14 cellular contexts compared by ENCODE assay signal in the genomic region with DNA sequence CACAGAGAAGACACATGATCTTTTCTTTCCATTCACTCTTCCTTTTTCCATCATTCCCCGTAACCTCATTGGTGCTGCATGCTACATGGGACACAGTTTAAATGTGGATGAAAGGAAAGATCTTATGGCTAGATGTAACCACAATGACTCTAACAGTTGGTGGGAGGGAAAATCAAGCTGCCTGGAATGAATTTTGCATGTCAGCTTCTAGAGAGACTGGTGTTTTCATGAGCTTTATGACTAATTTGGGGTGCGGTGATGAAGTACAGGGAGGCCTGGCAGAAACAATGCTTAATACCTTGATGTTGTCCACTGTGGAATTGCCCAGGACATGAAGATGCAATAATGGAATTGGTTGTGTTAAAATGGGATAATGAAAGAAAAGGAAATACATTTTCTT. TPM values are rescaled to one million over a fixed set of nuclear protein-coding genes. Genes with fewer than 3 reads are reported as not detected.
DNase-seq lines count a peak whose midpoint lies in the region; ATAC-seq lines count a peak whose summit lies in the region.
"Had no signal": no experiment of that assay in that cellular context is flagged by ENCODE, and none has a peak within 500 bp of the region (broad histone marks: within the 10 kb centered on the region; RNA-seq: fewer than 3 reads in every experiment).

No MANE protein-coding gene starts in this region.

- no peak overlapping the region for H3K9ac ChIP-seq in BLaER1

- H3K27me3 ChIP-seq in BLaER1 = no peaks in the 10 kb centered on the region
- H3K27me3 ChIP-seq: BE2C, esophagus muscularis mucosa had no signal

- H3K27ac Mint-ChIP-seq in activated T-helper 2 cell treated with anti-CD3 and anti-CD28 coated beads, Interferon-gamma antibody, Interleukin-2, Interleukin-4, amounts not matched to agents 10 μg/mL and 5 μg/mL and 100 μg/mL, durations not matched to agents 14 hours and 24 hours and 36 hours = no peak overlapping the region
- H3K27ac Mint-ChIP-seq: stimulated activated memory B cell treated with anti-CD40 and anti-IgM and Interleukin-4, amounts not matched to agents 10 μg/mL and 1 μg/mL and 100 μg/mL, for 72 hours had no signal

- intact Hi-C loops in activated T-helper 2 cell treated with anti-CD3 and anti-CD28 coated beads, Interferon-gamma antibody, Interleukin-2, Interleukin-4, amounts not matched to agents 10 μg/mL and 5 μg/mL and 100 μg/mL, durations not matched to agents 14 hours and 24 hours and 36 hours (cut with micrococcal nuclease) = loop anchor here (2.0 kb wide), 1 partner anchor 55 kb away; a partner anchor contains a TSS

- H4K20me1 ChIP-seq in BLaER1 = no peaks in the 10 kb centered on the region

- no peaks in the 10 kb centered on the region for H3K9me3 Mint-ChIP-seq in activated T-helper 2 cell treated with anti-CD3 and anti-CD28 coated beads, Interferon-gamma antibody, Interleukin-2, Interleukin-4, amounts not matched to agents 10 μg/mL and 5 μg/mL and 100 μg/mL, durations not matched to agents 14 hours and 24 hours and 36 hours
- H3K9me3 Mint-ChIP-seq: stimulated activated memory B cell treated with anti-CD40 and anti-IgM and Interleukin-4, amounts not matched to agents 10 μg/mL and 1 μg/mL and 100 μg/mL, for 72 hours had no signal

- peaks cover 16% of the 10 kb centered on the region; the same call in 1 of the 2 replicates for H3K4me1 ChIP-seq in BLaER1
- H3K4me1 ChIP-seq: BE2C had no signal

- H3K4me3 Mint-ChIP-seq in activated T-helper 2 cell treated with anti-CD3 and anti-CD28 coated beads, Interferon-gamma antibody, Interleukin-2, Interleukin-4, amounts not matched to agents 10 μg/mL and 5 μg/mL and 100 μg/mL, durations not matched to agents 14 hours and 24 hours and 36 hours (ENCODE audit: low read depth) = no peak overlapping the region
- H3K4me3 Mint-ChIP-seq: stimulated activated memory B cell treated with anti-CD40 and anti-IgM and Interleukin-4, amounts not matched to agents 10 μg/mL and 1 μg/mL and 100 μg/mL, for 72 hours had no signal

- no peaks in the 10 kb centered on the region for H3K36me3 Mint-ChIP-seq in activated T-helper 2 cell treated with anti-CD3 and anti-CD28 coated beads, Interferon-gamma antibody, Interleukin-2, Interleukin-4, amounts not matched to agents 10 μg/mL and 5 μg/mL and 100 μg/mL, durations not matched to agents 14 hours and 24 hours and 36 hours (ENCODE audit: low read depth)
- H3K36me3 Mint-ChIP-seq: stimulated activated memory B cell treated with anti-CD40 and anti-IgM and Interleukin-4, amounts not matched to agents 10 μg/mL and 1 μg/mL and 100 μg/mL, for 72 hours had no signal

- peaks cover 7% of the 10 kb centered on the region for H3K4me1 Mint-ChIP-seq in activated T-helper 2 cell treated with anti-CD3 and anti-CD28 coated beads, Interferon-gamma antibody, Interleukin-2, Interleukin-4, amounts not matched to agents 10 μg/mL and 5 μg/mL and 100 μg/mL, durations not matched to agents 14 hours and 24 hours and 36 hours (ENCODE audit: low read depth)
- H3K4me1 Mint-ChIP-seq: stimulated activated memory B cell treated with anti-CD40 and anti-IgM and Interleukin-4, amounts not matched to agents 10 μg/mL and 1 μg/mL and 100 μg/mL, for 72 hours had no signal

- no peak overlapping the region for H3K4me3 ChIP-seq in BLaER1
- H3K4me3 ChIP-seq: esophagus muscularis mucosa had no signal

- peak overlapping the region; percentile 25; the same call in 1 of the 2 replicates for H3K4me2 ChIP-seq in BLaER1

- no peak overlapping the region for H3K27ac ChIP-seq in BLaER1
- H3K27ac ChIP-seq: esophagus muscularis mucosa had no signal

- H3K9me3 ChIP-seq in BLaER1 = peaks cover 11% of the 10 kb centered on the region; the same call in 1 of the 2 replicates
- H3K9me3 ChIP-seq: BE2C, esophagus muscularis mucosa had no signal

- in situ Hi-C loops in KBM-7 (cut with MboI; ENCODE audit: low pct_unique_long_range_greater_than_20kb, low sequenced_read_pairs) = no loop called here

- H3K27me3 Mint-ChIP-seq in activated T-helper 2 cell treated with anti-CD3 and anti-CD28 coated beads, Interferon-gamma antibody, Interleukin-2, Interleukin-4, amounts not matched to agents 10 μg/mL and 5 μg/mL and 100 μg/mL, durations not matched to agents 14 hours and 24 hours and 36 hours (ENCODE audit: low read depth) = peaks cover 7% of the 10 kb centered on the region

- peak; percentile 42 for DNase-seq in HS-27A (ENCODE audit: low read depth)
- DNase-seq in amniotic epithelial cell (ENCODE audit: low read depth) = peak; percentile 36
- DNase-seq in hepatic stellate cell (ENCODE audit: low spot score) = peak; percentile 43
- DNase-seq in KBM-7 = no peak
- DNase-seq in activated T-helper 2 cell treated with anti-CD3 and anti-CD28 coated beads, Interferon-gamma antibody, Interleukin-2, Interleukin-4, amounts not matched to agents 10 μg/mL and 5 μg/mL and 100 μg/mL, durations not matched to agents 14 hours and 24 hours and 36 hours (ENCODE audit: low spot score) = no peak
- DNase-seq in ureter (ENCODE audit: low spot score) = no peak
- DNase-seq: activated gamma-delta T cell; BE2C; central memory CD4-positive, alpha-beta T cell; stimulated activated CD4-positive, alpha-beta T cell treated with anti-CD3 and anti-CD28 coated beads, Interleukin-4, amount 100 ng/mL, for 1 hour had no signal

- ATAC-seq in HG03135 (IDR thresholded peaks at IDR 0.05; ENCODE audit: unreplicated experiment) = no peak
- ATAC-seq: stimulated activated memory B cell treated with anti-CD40 and anti-IgM and Interleukin-4, amounts not matched to agents 10 μg/mL and 1 μg/mL and 100 μg/mL, for 72 hours had no signal

- H3K36me3 ChIP-seq in BLaER1 = no peaks in the 10 kb centered on the region
- H3K36me3 ChIP-seq: BE2C, esophagus muscularis mucosa had no signal

RNA-seq across cellular contexts. Expression of a gene that starts 55.9 kb away (rescaled TPM):
- total RNA-seq in activated T-helper 2 cell treated with anti-CD3 and anti-CD28 coated beads, Interferon-gamma antibody, Interleukin-2, Interleukin-4, amounts not matched to agents 10 μg/mL and 5 μg/mL and 100 μg/mL, durations not matched to agents 14 hours and 24 hours and 36 hours = 1.0 and 1.2 TPM in 2 replicates
- 19.7 TPM for total RNA-seq in ureter

Comparison
In these comparisons a context has a peak if more than half of its experiments do, and no peak if none do; other contexts are left out.
1. DNase-seq: peak in HS-27A (single experiment), amniotic epithelial cell (single experiment) and hepatic stellate cell (single experiment); none in KBM-7 (single experiment), activated T-helper 2 cell treated with anti-CD3 and anti-CD28 coated beads, Interferon-gamma antibody, Interleukin-2, Interleukin-4, amounts not matched to agents 10 μg/mL and 5 μg/mL and 100 μg/mL, durations not matched to agents 14 hours and 24 hours and 36 hours (single experiment) and ureter (single experiment).